In the genomic region with DNA sequence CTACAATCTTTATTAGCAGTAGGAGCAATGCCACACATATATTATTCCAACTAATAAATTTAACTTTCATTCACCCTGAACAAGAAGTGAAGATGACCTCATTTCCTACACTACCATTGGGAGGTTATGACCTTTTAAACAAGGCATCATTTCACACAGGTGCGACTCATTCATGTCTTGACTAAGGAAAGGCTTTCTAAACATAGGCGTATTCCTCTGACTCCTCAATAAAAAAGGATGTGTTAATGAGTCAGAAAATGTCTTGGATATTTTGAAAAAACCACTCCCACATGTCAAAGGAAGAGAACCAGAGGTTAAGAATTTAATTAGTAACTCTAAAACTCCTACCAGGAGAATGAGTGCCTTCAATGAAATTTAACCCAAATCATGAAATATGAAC, we compare ENCODE assay signal across 13 cellular contexts.
A peak's percentile ranks its signal among the peaks of the same experiment; 100 is the strongest.
DNase-seq lines count a peak whose midpoint lies in the region; ATAC-seq and TF ChIP-seq lines count a peak whose summit lies in the region.
"Had no signal": no experiment of that assay in that cellular context is flagged by ENCODE, and none has a peak within 500 bp of the region (broad histone marks: within the 10 kb centered on the region; RNA-seq: fewer than 3 reads in every experiment).

No MANE protein-coding gene starts in this region.

- POLR2A ChIA-PET in MCF 10A (lab: Yijun Ruan, JAX), result interaction anchor here (0.6 to 0.7 kb wide), 2 partner anchors 223 to 670 kb away, joined by 3 read pairs; no protein-coding TSS in a partner anchor

- no peak overlapping the region for H3K4me2 ChIP-seq in mesendoderm (ENCODE audit: low read length)

- intact Hi-C loops in MCF 10A (cut with micrococcal nuclease) (no loop called here), breast epithelium (cut with DNase I; ENCODE audit: low total_unique reads) (no loop called here), esophagus squamous epithelium (cut with DNase I) (no loop called here)

- H3K9ac ChIP-seq in mesendoderm (ENCODE audit: low read length), result no peak overlapping the region

- H3K4me3 Mint-ChIP-seq in MCF 10A (ENCODE audit: unreplicated experiment), result no peak overlapping the region
- H3K4me3 Mint-ChIP-seq: neural crest cell, T-helper 17 cell had no signal

- H3K27ac ChIP-seq in breast epithelium, result no peak overlapping the region
- peak overlapping the region in 3 of 4 donors; percentile 16 to 69 (median 42) for H3K27ac ChIP-seq in esophagus squamous epithelium
- no peak overlapping the region for H3K27ac ChIP-seq in mesendoderm (ENCODE audit: low read depth, low read length)

- H3K18ac ChIP-seq in mesendoderm (ENCODE audit: low read length), result no peak overlapping the region

- no peak overlapping the region for H4K8ac ChIP-seq in mesendoderm (ENCODE audit: low read depth, low read length)

- H2BK15ac ChIP-seq in mesendoderm (replicated peaks; ENCODE audit: low read depth), result no peak overlapping the region

- DNase-seq in MCF 10A (ENCODE audit: unreplicated experiment) (peak; percentile 57), breast epithelium (ENCODE audit: low spot score in 2 of 2) (no peak), NCI-H69 (lab: John Stamatoyannopoulos, UW) (peak; percentile 91), esophagus squamous epithelium (lab: John Stamatoyannopoulos, UW) (no peak), stromal cell of bone marrow (ENCODE audit: low read depth) (peak; percentile 31), mesendoderm (no peak), NCI-H774 (lab: John Stamatoyannopoulos, UW) (no peak)
- DNase-seq: AML-193; MV-4-11; stimulated activated CD4-positive, alpha-beta T cell treated with anti-CD3 and anti-CD28 coated beads, Interleukin-12 subunit alpha, Interleukin-12 subunit beta, amount 100 ng/mL, for 4 hours; T-helper 17 cell had no signal

- no peak overlapping the region for H3K56ac ChIP-seq in mesendoderm (ENCODE audit: low read length)

- H3K27me3 ChIP-seq in breast epithelium (no peaks in the 10 kb centered on the region), esophagus squamous epithelium (no peaks in the 10 kb centered on the region), mesendoderm (ENCODE audit: insufficient read depth, low read length, poor library complexity) (no peaks in the 10 kb centered on the region)

- peaks cover 11% of the 10 kb centered on the region for H3K4me1 Mint-ChIP-seq in MCF 10A (ENCODE audit: insufficient read depth, unreplicated experiment)

- H3K36me3 ChIP-seq in breast epithelium (no peaks in the 10 kb centered on the region), esophagus squamous epithelium (no peaks in the 10 kb centered on the region), mesendoderm (ENCODE audit: control insufficient read depth, insufficient read depth, low read length) (no peaks in the 10 kb centered on the region)

- H3K36me3 Mint-ChIP-seq in MCF 10A (ENCODE audit: insufficient read depth, unreplicated experiment), result peaks cover 17% of the 10 kb centered on the region

- TF ChIP-seq POLR2A in breast epithelium (IDR thresholded peaks at IDR 0.05) (no peak), esophagus squamous epithelium (IDR thresholded peaks at IDR 0.05) (no peak)

- no peak overlapping the region for H2BK120ac ChIP-seq in mesendoderm (ENCODE audit: low read depth, low read length)

- no peak overlapping the region for H4K5ac ChIP-seq in mesendoderm (ENCODE audit: low read length)

- no peaks in the 10 kb centered on the region for H3K9me3 Mint-ChIP-seq in MCF 10A (ENCODE audit: unreplicated experiment)
- H3K9me3 Mint-ChIP-seq: neural crest cell had no signal

- H2BK5ac ChIP-seq in mesendoderm (ENCODE audit: low read length), result no peak overlapping the region

- H3K9me3 ChIP-seq in breast epithelium (no peaks in the 10 kb centered on the region), esophagus squamous epithelium (no peaks in the 10 kb centered on the region)

- H3K4me3 ChIP-seq in breast epithelium, result no peak overlapping the region
- H3K4me3 ChIP-seq in esophagus squamous epithelium, result no peak overlapping the region
- H3K4me3 ChIP-seq in mesendoderm (ENCODE audit: low read length), result no peak overlapping the region

- no peak overlapping the region for H3K23ac ChIP-seq in mesendoderm (ENCODE audit: low read length)

- H3K4me1 ChIP-seq in breast epithelium (no peaks in the 10 kb centered on the region), esophagus squamous epithelium (peaks cover 0 to 33% (median 0%) of the 10 kb centered on the region in 3 donors), mesendoderm (ENCODE audit: control insufficient read depth, low read depth, low read length) (peaks cover 9% of the 10 kb centered on the region)

- no peak for ATAC-seq in GM18909 (IDR thresholded peaks at IDR 0.05; ENCODE audit: poor library complexity, unreplicated experiment)
- ATAC-seq: T-helper 17 cell had no signal

- peaks cover 8% of the 10 kb centered on the region for H3K79me1 ChIP-seq in mesendoderm (ENCODE audit: low read length)

- no peaks in the 10 kb centered on the region for H3K27me3 Mint-ChIP-seq in MCF 10A (ENCODE audit: insufficient read depth, unreplicated experiment)

- BruUV-seq in MCF 10A (replicated peaks; lab: Mats Ljungman, UMichigan), result no TSS peak

- WGBS in esophagus squamous epithelium, 2 donors, result 8 to 21% methylated on average over 2 of the region's 2 CpGs
- no CpG with 5 or more reads among the region's 2 CpGs for WGBS in mesendoderm (ENCODE audit: extremely low coverage, insufficient coverage, low lambda C conversion rate)

- CTCF ChIA-PET in MCF 10A (lab: Yijun Ruan, JAX), result interaction anchor here (0.7 to 7.6 kb wide), 5 partner anchors 8 to 473 kb away, joined by 3 to 36 read pairs (median 4); no protein-coding TSS in a partner anchor

- no peak for TF ChIP-seq CTCF in MCF 10A (IDR thresholded peaks at IDR 0.05; ENCODE audit: unreplicated experiment)
- no peak for TF ChIP-seq CTCF in breast epithelium (IDR thresholded peaks at IDR 0.05)
- TF ChIP-seq CTCF in esophagus squamous epithelium (IDR thresholded peaks at IDR 0.05), result no peak

- H2AK5ac ChIP-seq in mesendoderm (ENCODE audit: low read length), result no peak overlapping the region

- H3K4ac ChIP-seq in mesendoderm (ENCODE audit: low read depth, low read length), result no peak overlapping the region

- H3K79me2 ChIP-seq in mesendoderm (ENCODE audit: control insufficient read depth, insufficient read depth, low read length), result peaks cover 8% of the 10 kb centered on the region

- H3K27ac Mint-ChIP-seq in MCF 10A (ENCODE audit: low read depth, unreplicated experiment), result no peak overlapping the region
- H3K27ac Mint-ChIP-seq: T-helper 17 cell had no signal

Comparison
In these comparisons a context has a peak if more than half of its experiments do, and no peak if none do; other contexts are left out.
1. DNase-seq: peak in MCF 10A (single experiment), NCI-H69 (single experiment) and stromal cell of bone marrow (single experiment); none in breast epithelium (0 of 2), esophagus squamous epithelium (single experiment), mesendoderm (single experiment) and NCI-H774 (single experiment).
2. H3K27ac ChIP-seq: peak in esophagus squamous epithelium (3 of 4); none in breast epithelium (0 of 2) and mesendoderm (single experiment).